Comparison of ENCODE assay signal across 8 cellular contexts in the genomic region with DNA sequence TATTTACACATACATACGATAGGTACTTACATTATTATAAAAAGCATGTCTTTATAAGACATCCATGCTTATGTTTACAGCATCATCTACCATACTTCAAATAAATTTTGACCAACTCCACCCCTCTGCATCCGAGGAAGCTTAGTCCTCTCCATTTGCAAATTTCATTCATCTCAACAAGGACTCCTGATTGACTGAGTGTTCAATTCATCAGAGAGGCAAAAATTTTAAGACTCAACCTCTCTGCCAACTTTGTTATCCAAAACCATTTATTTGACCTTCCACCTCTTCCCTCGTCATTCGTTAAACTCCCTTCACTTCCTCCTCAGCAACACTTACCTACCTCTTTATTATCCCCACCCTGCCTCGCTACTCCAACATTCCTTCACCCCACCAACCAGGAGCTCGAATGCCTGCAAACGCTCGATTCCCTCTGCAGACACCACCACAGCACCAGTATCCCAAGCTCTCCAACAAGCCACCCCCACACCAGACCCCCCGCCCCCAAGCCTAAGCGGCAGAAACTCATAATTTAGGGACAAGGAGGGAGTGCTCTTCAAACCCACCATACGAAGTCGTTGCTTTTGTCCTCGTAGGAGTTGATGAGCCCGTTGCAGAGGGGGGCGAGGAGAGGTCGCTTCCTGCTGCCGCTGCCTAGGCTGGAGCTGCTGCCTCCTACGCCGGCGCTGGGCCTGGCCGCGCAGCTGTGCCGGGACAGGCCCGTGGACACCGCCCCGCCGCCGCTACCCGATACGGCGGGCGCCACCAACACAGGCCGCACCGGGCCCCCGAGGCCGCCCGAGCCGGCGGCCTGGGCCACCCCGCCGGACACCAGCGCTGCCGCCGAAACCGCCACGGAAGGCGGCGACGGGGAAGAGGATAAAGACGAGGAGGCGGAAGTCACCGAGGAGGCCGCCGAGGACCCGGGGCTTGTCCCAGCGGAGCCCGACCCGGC. TPM values are rescaled to one million over a fixed set of nuclear protein-coding genes. Genes with fewer than 3 reads are reported as not detected.
DNase-seq lines count a peak whose midpoint lies in the region; ATAC-seq and TF ChIP-seq lines count a peak whose summit lies in the region.

No MANE protein-coding gene starts in this region.

- peak in 1 of 4 donors; percentile 6 for TF ChIP-seq POLR2A in esophagus squamous epithelium (IDR thresholded peaks at IDR 0.05)
- TF ChIP-seq POLR2A in testis (IDR thresholded peaks at IDR 0.05): no peak

- intact Hi-C loops in esophagus squamous epithelium (cut with DNase I) (no loop called here), testis (cut with DNase I; ENCODE audit: low total_unique reads) (no loop called here)

- 0% methylated on average over 10 to 15 of the region's 58 CpGs for WGBS in esophagus squamous epithelium, 2 donors
- 0% methylated on average over 30 to 42 of the region's 58 CpGs for WGBS in testis, 2 donors

- H3K4me1 ChIP-seq in esophagus squamous epithelium (peaks cover 0 to 53% (median 19%) of the 10 kb centered on the region in 3 donors), testis (peaks cover 25% of the 10 kb centered on the region)

- peak; percentile 21 for ATAC-seq in HG02588 (IDR thresholded peaks at IDR 0.05; ENCODE audit: unreplicated experiment)

- TF ChIP-seq CTCF in esophagus squamous epithelium (IDR thresholded peaks at IDR 0.05) (no peak), testis (IDR thresholded peaks at IDR 0.05) (no peak)

- DNase-seq in stimulated activated CD4-positive, alpha-beta T cell treated with anti-CD3 and anti-CD28 coated beads, Interleukin-12 subunit alpha, Interleukin-12 subunit beta, amount 100 ng/mL, for 4 hours: peak; percentile 38
- DNase-seq in stimulated activated CD4-positive, alpha-beta T cell treated with anti-CD3 and anti-CD28 coated beads, Interleukin-1b, Interleukin-23, amount 100 ng/mL, for 48 hours: no peak
- peak; percentile 69 for DNase-seq in NAMALWA (ENCODE audit: low spot score)
- DNase-seq in activated T-cell treated with anti-CD3 and anti-CD28 coated beads for 24 hours (ENCODE audit: low read depth): peak; percentile 31
- no peak for DNase-seq in esophagus squamous epithelium (lab: John Stamatoyannopoulos, UW)
- DNase-seq in myocyte (ENCODE audit: low read depth): peak; percentile 54
- DNase-seq in testis: peak; percentile 34

- H3K36me3 ChIP-seq in esophagus squamous epithelium (no peaks in the 10 kb centered on the region), testis (ENCODE audit: low read depth, missing control alignments) (no peaks in the 10 kb centered on the region)

- H3K4me3 ChIP-seq in esophagus squamous epithelium (peak overlapping the region; percentile 91 to 96 (median 92)), testis (peak overlapping the region; percentile 92 to 93)

- no peaks in the 10 kb centered on the region for H3K27me3 ChIP-seq in esophagus squamous epithelium
- no peaks in the 10 kb centered on the region for H3K27me3 ChIP-seq in testis

- H3K9me3 ChIP-seq in esophagus squamous epithelium (no peaks in the 10 kb centered on the region), testis (no peaks in the 10 kb centered on the region)

- peak overlapping the region; percentile 97 to 99 (median 98) for H3K27ac ChIP-seq in esophagus squamous epithelium
- peak overlapping the region; percentile 87 to 90 for H3K27ac ChIP-seq in testis

RNA-seq across cellular contexts. Expression of a gene that starts 0.8 kb away (rescaled TPM):
- total RNA-seq in esophagus squamous epithelium: 10 to 100 TPM; 32.5 to 60.1 (median 35.7) TPM
- total RNA-seq in myocyte: 33.9 and 38.7 TPM in 2 replicates
- 24.5 TPM for polyA plus RNA-seq in myocyte (2012)
- total RNA-seq in testis: 100 to 1,000 TPM in 1 of 2 donors, 10 to 100 TPM in 1; 92.9 to 103 TPM
- polyA plus RNA-seq in testis (ENCODE audit: insufficient read depth, low read depth, low replicate concordance): 63.7 TPM

Comparison
In these comparisons a context has a peak if more than half of its experiments do, and no peak if none do; other contexts are left out.
1. DNase-seq: peak in stimulated activated CD4-positive, alpha-beta T cell treated with anti-CD3 and anti-CD28 coated beads, Interleukin-12 subunit alpha, Interleukin-12 subunit beta, amount 100 ng/mL, for 4 hours (single experiment), NAMALWA (single experiment), activated T-cell treated with anti-CD3 and anti-CD28 coated beads for 24 hours (single experiment), myocyte (single experiment) and testis (single experiment); none in stimulated activated CD4-positive, alpha-beta T cell treated with anti-CD3 and anti-CD28 coated beads, Interleukin-1b, Interleukin-23, amount 100 ng/mL, for 48 hours (single experiment) and esophagus squamous epithelium (single experiment).